ENCODE assay signal across 22 cellular contexts in the genomic region with DNA sequence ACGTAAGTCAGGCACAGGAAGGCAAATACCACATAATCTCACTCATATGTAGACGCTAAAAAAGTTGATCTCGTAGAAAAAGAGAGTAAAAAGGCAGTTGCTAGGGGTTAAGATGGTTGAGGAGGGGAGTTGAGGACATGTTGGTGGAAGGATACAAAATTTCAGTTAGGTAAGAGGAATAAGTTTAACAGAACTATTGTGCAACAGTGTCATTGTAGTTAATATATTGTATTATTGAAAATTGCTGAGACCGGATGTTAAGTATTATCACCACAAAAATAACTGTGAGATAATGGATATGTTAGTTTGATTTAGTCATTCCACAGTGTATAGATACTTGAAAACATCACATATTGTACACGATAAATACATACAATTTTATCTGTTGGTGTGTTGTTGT.
DNase-seq lines count a peak whose midpoint lies in the region; ATAC-seq, FAIRE-seq and TF ChIP-seq lines count a peak whose summit lies in the region.
"Had no signal": no experiment of that assay in that cellular context is flagged by ENCODE, and none has a peak within 500 bp of the region (broad histone marks: within the 10 kb centered on the region; RNA-seq: fewer than 3 reads in every experiment).

No MANE protein-coding gene starts in this region.

- POLR2A ChIA-PET in HepG2 (lab: Yijun Ruan, JAX) (no interaction called here), IMR-90 (lab: Charles Lee; ENCODE audit: unreplicated experiment) (no interaction called here), K562 (lab: Yijun Ruan, JAX) (interaction anchor here (1.2 kb wide), 1 partner anchor 15 kb away, joined by 4 read pairs; no protein-coding TSS in a partner anchor)

- no peaks in the 10 kb centered on the region for H3K9me3 ChIP-seq in HepG2 (ENCODE audit: low read length)
- no peaks in the 10 kb centered on the region for H3K9me3 ChIP-seq in right lobe of liver
- H3K9me3 ChIP-seq in IMR-90 (ENCODE audit: control insufficient read depth, insufficient read depth, low read length) = no peaks in the 10 kb centered on the region
- H3K9me3 ChIP-seq in K562 (replicated peaks; ENCODE audit: control insufficient read depth, insufficient read depth, low read depth, low read length) = no peaks in the 10 kb centered on the region
- no peaks in the 10 kb centered on the region for H3K9me3 ChIP-seq in GM23248 (ENCODE audit: low read depth)
- H3K9me3 ChIP-seq in effector memory CD4-positive, alpha-beta T cell (ENCODE audit: control insufficient read depth, low read length) = no peaks in the 10 kb centered on the region
- H3K9me3 ChIP-seq: BE2C, BLaER1 had no signal

- no peaks in the 10 kb centered on the region; a peak in 1 of 5 replicates for H3K27me3 ChIP-seq in HepG2 (ENCODE audit: control insufficient read depth in 1 of 2, insufficient read depth in 2 of 2, low read length in 2 of 2)
- no peaks in the 10 kb centered on the region for H3K27me3 ChIP-seq in right lobe of liver
- no peaks in the 10 kb centered on the region for H3K27me3 ChIP-seq in IMR-90 (ENCODE audit: control insufficient read depth, insufficient read depth, low read length)
- no peaks in the 10 kb centered on the region; a peak in 1 of 5 replicates for H3K27me3 ChIP-seq in K562 (ENCODE audit: control insufficient read depth in 2 of 2, insufficient read depth in 2 of 2, low read length in 2 of 2)
- no peaks in the 10 kb centered on the region for H3K27me3 ChIP-seq in GM23248 (replicated peaks; ENCODE audit: insufficient read depth)
- no peaks in the 10 kb centered on the region for H3K27me3 ChIP-seq in effector memory CD4-positive, alpha-beta T cell (replicated peaks; ENCODE audit: control insufficient read depth, insufficient read depth, low read length, poor library complexity, severe bottlenecking)
- H3K27me3 ChIP-seq: BE2C, BLaER1 had no signal

- H2BK15ac ChIP-seq in IMR-90 (ENCODE audit: low read depth, low read length) = no peak overlapping the region

- 24% methylated on average over 5 of the region's 5 CpGs for WGBS in HepG2 (ENCODE audit: low lambda C conversion rate)
- WGBS in right lobe of liver (ENCODE audit: insufficient coverage, low coverage, low lambda C conversion rate, missing lambda C conversion rate) = 97% methylated on average over 5 of the region's 5 CpGs
- no CpG with 5 or more reads among the region's 5 CpGs for WGBS in IMR-90 (ENCODE audit: extremely low coverage in 2 of 2, insufficient read length in 1 of 2), 2 experiments
- WGBS in K562 (ENCODE audit: insufficient coverage, low coverage, missing lambda C conversion rate) = 0% methylated on average over 5 of the region's 5 CpGs
- 61 to 70% methylated on average over 5 of the region's 5 CpGs for WGBS in GM23248 (ENCODE audit: low coverage in 1 of 2, low lambda C conversion rate in 2 of 2, missing lambda C conversion rate in 2 of 2), 2 experiments

- no peak overlapping the region for H3K9ac ChIP-seq in HepG2 (ENCODE audit: insufficient read depth, low read depth, low read length)
- H3K9ac ChIP-seq in IMR-90 (ENCODE audit: low read depth, low read length) = no peak overlapping the region
- no peak overlapping the region for H3K9ac ChIP-seq in K562 (ENCODE audit: insufficient read depth in 1 of 2, low read depth in 2 of 2, low read length in 2 of 2)
- H3K9ac ChIP-seq in GM23248 = no peak overlapping the region
- H3K9ac ChIP-seq: BLaER1 had no signal

- BruUV-seq in HepG2 (replicated peaks; lab: Mats Ljungman, UMichigan) = no TSS peak
- no TSS peak for BruUV-seq in IMR-90 (replicated peaks; lab: Mats Ljungman, UMichigan)
- BruUV-seq in K562 (replicated peaks; lab: Mats Ljungman, UMichigan) = no TSS peak

- no peak for TF ChIP-seq POLR2A in HepG2 (IDR thresholded peaks at IDR 0.05; ENCODE audit: insufficient read depth in 1 of 2, low read depth in 2 of 2, low read length in 2 of 2)
- TF ChIP-seq POLR2A in right lobe of liver (IDR thresholded peaks at IDR 0.05) = no peak
- no peak for TF ChIP-seq POLR2A in IMR-90 (IDR thresholded peaks at IDR 0.05; ENCODE audit: low read depth, low read length)
- no peak for TF ChIP-seq POLR2A in K562 (conservative IDR thresholded peaks at IDR 0.05)

- CTCF ChIA-PET in HepG2 (lab: Yijun Ruan, JAX; ENCODE audit: low intra/inter-chr PET ratio, low total read pairs) = no interaction called here
- CTCF ChIA-PET in IMR-90 (lab: Yijun Ruan, JAX) = no interaction called here
- CTCF ChIA-PET in K562 (lab: Yijun Ruan, JAX; ENCODE audit: low intra/inter-chr PET ratio) = no interaction called here

- H3K9me1 ChIP-seq in IMR-90 (ENCODE audit: insufficient read depth, low read length) = no peaks in the 10 kb centered on the region
- H3K9me1 ChIP-seq in K562 (ENCODE audit: control insufficient read depth, insufficient read depth, low read length) = no peaks in the 10 kb centered on the region

- ATAC-seq in HepG2 (no peak), right lobe of liver (no peak), IMR-90 (ENCODE audit: low read depth) (no peak), K562 (no peak)

- no peak overlapping the region for H2BK120ac ChIP-seq in IMR-90 (ENCODE audit: low read depth, low read length)

- H3K18ac ChIP-seq in IMR-90 (ENCODE audit: low read depth, low read length) = no peak overlapping the region

- H3K4me3 ChIP-seq in HepG2 (replicated peaks in 1 of 3; ENCODE audit: insufficient read depth in 1 of 3, low read depth in 2 of 3, low read length in 3 of 3) = no peak overlapping the region
- H3K4me3 ChIP-seq in right lobe of liver = no peak overlapping the region
- H3K4me3 ChIP-seq in IMR-90 (ENCODE audit: insufficient read depth, low read depth, low read length) = no peak overlapping the region
- H3K4me3 ChIP-seq in K562 = no peak overlapping the region
- H3K4me3 ChIP-seq in GM23248 = no peak overlapping the region
- H3K4me3 ChIP-seq in effector memory CD4-positive, alpha-beta T cell (ENCODE audit: insufficient read depth, low read depth, low read length, poor library complexity, severe bottlenecking) = no peak overlapping the region
- H3K4me3 ChIP-seq: BLaER1 had no signal

- TF ChIP-seq EP300 in HepG2 (IDR thresholded peaks at IDR 0.05; ENCODE audit: low read depth in 2 of 2, low read length in 2 of 2) = no peak
- no peak for TF ChIP-seq EP300 in HepG2 (CRISPR knock-in tag; IDR thresholded peaks at IDR 0.05; ENCODE audit: borderline replicate concordance)
- TF ChIP-seq EP300 in K562 (IDR thresholded peaks at IDR 0.05; ENCODE audit: low read length) = no peak

- no peak overlapping the region for H2AK5ac ChIP-seq in IMR-90 (ENCODE audit: low read depth, low read length)

- no peak overlapping the region for H3K56ac ChIP-seq in IMR-90 (ENCODE audit: extremely low read depth, insufficient read depth, low read length)

- H3K23ac ChIP-seq in IMR-90 (ENCODE audit: low read depth, low read length) = no peak overlapping the region

- no peak overlapping the region for H4K91ac ChIP-seq in IMR-90 (ENCODE audit: insufficient read depth, low read depth, low read length)

- no peaks in the 10 kb centered on the region for H3K36me3 ChIP-seq in HepG2 (replicated peaks in 1 of 2; ENCODE audit: control insufficient read depth in 1 of 2, insufficient read depth in 2 of 2, low read length in 2 of 2)
- no peaks in the 10 kb centered on the region for H3K36me3 ChIP-seq in right lobe of liver
- H3K36me3 ChIP-seq in IMR-90 (ENCODE audit: control insufficient read depth, insufficient read depth, low read length) = no peaks in the 10 kb centered on the region
- H3K36me3 ChIP-seq in K562 (ENCODE audit: control insufficient read depth, insufficient read depth, low read length) = no peaks in the 10 kb centered on the region
- no peaks in the 10 kb centered on the region for H3K36me3 ChIP-seq in GM23248 (ENCODE audit: low read depth)
- no peaks in the 10 kb centered on the region for H3K36me3 ChIP-seq in effector memory CD4-positive, alpha-beta T cell (ENCODE audit: control insufficient read depth, insufficient read depth, low read length)
- H3K36me3 ChIP-seq: BE2C, BLaER1 had no signal

- H3K4me1 ChIP-seq in HepG2 (ENCODE audit: insufficient read depth, low read length) (no peaks in the 10 kb centered on the region), right lobe of liver (no peaks in the 10 kb centered on the region), IMR-90 (ENCODE audit: control insufficient read depth, insufficient read depth, low read length) (no peaks in the 10 kb centered on the region), K562 (replicated peaks in 1 of 2; ENCODE audit: control insufficient read depth in 2 of 2, insufficient read depth in 2 of 2, low read length in 2 of 2) (no peaks in the 10 kb centered on the region), GM23248 (ENCODE audit: insufficient read depth) (no peaks in the 10 kb centered on the region)
- H3K4me1 ChIP-seq in effector memory CD4-positive, alpha-beta T cell (ENCODE audit: control insufficient read depth, insufficient read depth, low read length, poor library complexity, severe bottlenecking) = no peaks in the 10 kb centered on the region
- H3K4me1 ChIP-seq: BE2C, BLaER1 had no signal

- no peak overlapping the region for H2BK5ac ChIP-seq in IMR-90 (ENCODE audit: low read depth, low read length, poor library complexity, severe bottlenecking)

- no peak overlapping the region for H3K27ac ChIP-seq in HepG2 (ENCODE audit: extremely low read length, insufficient read depth, low read length)
- H3K27ac ChIP-seq in right lobe of liver = no peak overlapping the region
- H3K27ac ChIP-seq in IMR-90 (ENCODE audit: insufficient read depth, low read length) = no peak overlapping the region
- no peak overlapping the region for H3K27ac ChIP-seq in K562 (ENCODE audit: extremely low read depth, low read depth, low read length)
- no peak overlapping the region for H3K27ac ChIP-seq in GM23248
- H3K27ac ChIP-seq in effector memory CD4-positive, alpha-beta T cell (ENCODE audit: insufficient read depth, low read length, poor library complexity, severe bottlenecking) = no peak overlapping the region
- H3K27ac ChIP-seq: BLaER1 had no signal

- no peaks in the 10 kb centered on the region for H3K79me1 ChIP-seq in IMR-90 (ENCODE audit: low read depth in 1 of 2, low read length in 2 of 2)

- FAIRE-seq in HepG2 (lab: Jason Lieb, UNC) (no peak), K562 (lab: Jason Lieb, UNC) (no peak)
- FAIRE-seq: A204.1, G401.6, GM12891, GM19239 had no signal

- no peaks in the 10 kb centered on the region for H3K9me2 ChIP-seq in GM23248 (ENCODE audit: insufficient read depth)

- no peak for DNase-seq in HepG2 (ENCODE audit: low spot score)
- DNase-seq in right lobe of liver = no peak
- no peak for DNase-seq in IMR-90
- DNase-seq in K562 (ENCODE audit: extremely low read depth in 1 of 4, low spot score in 3 of 4) = no peak
- no peak for DNase-seq in GM23248
- DNase-seq in effector memory CD4-positive, alpha-beta T cell = no peak
- DNase-seq in retina = no peak
- DNase-seq: 8988T; ACHN; BE2C; C1 segment of cervical spinal cord; CD4-positive, alpha-beta memory T cell; CD4-positive, CD25-positive, alpha-beta regulatory T cell; CD8-positive, alpha-beta memory T cell; COR-L47; DMS79 treated with DMSO at 0.1 percent for 48 hours; GF-D8 had no signal

- H4K8ac ChIP-seq in IMR-90 (ENCODE audit: low read depth in 2 of 2, low read length in 2 of 2) = no peak overlapping the region

- H3K4ac ChIP-seq in IMR-90 (ENCODE audit: low read depth, low read length) = no peak overlapping the region

- no peak overlapping the region for H2AK9ac ChIP-seq in IMR-90 (replicated peaks; ENCODE audit: low read depth, low read length, poor library complexity)

- H3K4me2 ChIP-seq in HepG2 (ENCODE audit: low read depth, low read length) (no peak overlapping the region), IMR-90 (ENCODE audit: low read depth, low read length) (no peak overlapping the region), K562 (ENCODE audit: insufficient read depth, low read length) (no peak overlapping the region), GM23248 (ENCODE audit: unreplicated experiment) (no peak overlapping the region)
- H3K4me2 ChIP-seq: BLaER1 had no signal

- in situ Hi-C loops in HepG2 (cut with HindIII; ENCODE audit: extremely low pct_ligation_motif_present, low pct_unique_long_range_greater_than_20kb) = no loop called here
- in situ Hi-C loops in IMR-90 (cut with MboI; ENCODE audit: low sequenced_read_pairs) = no loop called here
- in situ Hi-C loops in K562 (cut with MboI) = no loop called here
- in situ Hi-C loops in GM23248 (cut with MboI) = no loop called here

- H3K14ac ChIP-seq in IMR-90 (replicated peaks; ENCODE audit: low read depth, low read length) = no peak overlapping the region

- TF ChIP-seq CTCF in HepG2 (CRISPR knock-in tag; IDR thresholded peaks at IDR 0.05) = no peak
- TF ChIP-seq CTCF in right lobe of liver (IDR thresholded peaks at IDR 0.05) = no peak
- TF ChIP-seq CTCF in IMR-90 (conservative IDR thresholded peaks at IDR 0.05; ENCODE audit: low read depth, low read length) = no peak
- no peak for TF ChIP-seq CTCF in K562 (IDR thresholded peaks at IDR 0.05 in 2 of 3, conservative IDR thresholded peaks at IDR 0.05 in 1 of 3; ENCODE audit: insufficient read depth in 2 of 3, low read depth in 1 of 3, low read length in 3 of 3)

- H3K79me2 ChIP-seq in HepG2 (ENCODE audit: insufficient read depth, low read length) = no peaks in the 10 kb centered on the region
- no peaks in the 10 kb centered on the region for H3K79me2 ChIP-seq in K562 (ENCODE audit: control insufficient read depth, insufficient read depth, low read length)
- H3K79me2 ChIP-seq in GM23248 (ENCODE audit: insufficient read depth) = no peaks in the 10 kb centered on the region

- H2AFZ ChIP-seq in HepG2 (ENCODE audit: low read length) (no peak overlapping the region), IMR-90 (replicated peaks; ENCODE audit: low read length, poor library complexity) (no peak overlapping the region), K562 (ENCODE audit: low read depth, low read length) (no peak overlapping the region), GM23248 (no peak overlapping the region)

- H4K5ac ChIP-seq in IMR-90 (ENCODE audit: low read depth, low read length) = no peak overlapping the region

- intact Hi-C loops in HepG2 (cut with micrococcal nuclease; ENCODE audit: unreplicated experiment) = no loop called here
- intact Hi-C loops in right lobe of liver (cut with DNase I) = no loop called here
- intact Hi-C loops in IMR-90 (cut with micrococcal nuclease) = no loop called here
- intact Hi-C loops in K562 (cut with micrococcal nuclease) = no loop called here

- no peaks in the 10 kb centered on the region for H3F3A ChIP-seq in GM23248 (ENCODE audit: insufficient read depth)

- no peak for TF ChIP-seq RAD21 in HepG2 (CRISPR knock-in tag; IDR thresholded peaks at IDR 0.05)
- no peak for TF ChIP-seq RAD21 in IMR-90 (IDR thresholded peaks at IDR 0.05; ENCODE audit: low read length)
- no peak for TF ChIP-seq RAD21 in K562 (CRISPR knock-in tag; conservative IDR thresholded peaks at IDR 0.05 in 1 of 2, IDR thresholded peaks at IDR 0.05 in 1 of 2)

- dilution Hi-C loops in IMR-90 (cut with HindIII; ENCODE audit: low sequenced_read_pairs, unreplicated experiment) = no loop called here

- no peaks in the 10 kb centered on the region for H4K20me1 ChIP-seq in HepG2 (ENCODE audit: insufficient read depth, low read length)
- no peaks in the 10 kb centered on the region for H4K20me1 ChIP-seq in IMR-90 (ENCODE audit: insufficient read depth, low read length)
- no peaks in the 10 kb centered on the region for H4K20me1 ChIP-seq in K562 (replicated peaks; ENCODE audit: control insufficient read depth, insufficient read depth, low read length)
- H4K20me1 ChIP-seq in GM23248 (ENCODE audit: insufficient read depth) = no peaks in the 10 kb centered on the region
- H4K20me1 ChIP-seq: BLaER1 had no signal

- H2BK20ac ChIP-seq in IMR-90 (ENCODE audit: low read depth, low read length) = no peak overlapping the region
